In the genomic region with DNA sequence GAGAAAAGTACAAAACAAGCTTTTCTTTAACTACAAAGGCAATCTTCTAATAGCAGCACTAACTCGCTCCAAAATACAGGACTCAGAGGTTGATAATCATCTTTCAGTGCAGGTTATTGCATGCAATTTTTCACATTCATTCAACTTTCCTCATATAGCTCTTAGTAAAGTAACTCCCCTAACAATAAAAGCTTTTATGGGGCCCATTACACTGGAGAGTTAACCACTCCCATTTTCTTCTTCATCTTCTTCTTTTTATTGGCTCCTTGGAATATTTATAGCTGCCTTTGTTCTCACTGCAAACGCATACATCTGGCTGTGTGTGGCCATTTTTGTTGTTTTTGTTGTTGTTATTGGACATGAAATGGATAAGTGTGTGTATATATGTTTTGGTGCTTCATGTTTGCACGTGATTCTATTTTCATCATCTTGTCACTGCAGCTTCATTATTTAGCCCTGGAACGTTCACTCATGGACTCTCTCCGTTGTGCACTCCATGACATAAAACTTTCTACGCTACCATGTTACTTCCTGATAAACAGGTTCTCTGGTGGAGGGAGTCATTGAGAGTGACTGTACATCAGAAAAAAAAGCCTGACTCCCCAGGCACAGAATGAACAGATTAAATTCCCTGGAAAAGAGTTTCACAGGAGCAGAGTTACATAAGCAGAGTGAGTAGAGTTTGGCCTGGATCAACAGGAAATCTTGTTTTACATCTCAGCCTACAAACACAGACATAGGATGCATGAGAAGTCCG, we compare ENCODE assay signal across 18 cellular contexts.
DNase-seq lines count a peak whose midpoint lies in the region; ATAC-seq, FAIRE-seq and TF ChIP-seq lines count a peak whose summit lies in the region.
"Had no signal": no experiment of that assay in that cellular context is flagged by ENCODE, and none has a peak within 500 bp of the region (broad histone marks: within the 10 kb centered on the region; RNA-seq: fewer than 3 reads in every experiment).

No MANE protein-coding gene starts in this region.

- intact Hi-C loops in PC-9 (cut with micrococcal nuclease; ENCODE audit: unreplicated experiment), result no loop called here
- intact Hi-C loops in activated naive CD4-positive, alpha-beta T cell treated with anti-CD3 and anti-CD28 coated beads for 36 hours (cut with micrococcal nuclease), result no loop called here
- intact Hi-C loops in posterior cingulate gyrus (cut with DNase I), result no loop called here

- no peak overlapping the region for H3K9ac ChIP-seq in keratinocyte (ENCODE audit: control insufficient read depth, extremely low read depth, insufficient read depth, low read length)
- H3K9ac ChIP-seq: SK-N-SH had no signal

- H3K27me3 ChIP-seq in PC-9 (ENCODE audit: insufficient read depth, low read depth) (no peaks in the 10 kb centered on the region), keratinocyte (ENCODE audit: control insufficient read depth, extremely low read depth, insufficient read depth, low read length) (no peaks in the 10 kb centered on the region)
- H3K27me3 ChIP-seq: Peyer's patch had no signal

- no peaks in the 10 kb centered on the region for H4K20me1 ChIP-seq in PC-9 (ENCODE audit: insufficient read depth)
- H4K20me1 ChIP-seq in keratinocyte (ENCODE audit: control insufficient read depth, extremely low read depth, insufficient read depth, low read length), result no peaks in the 10 kb centered on the region

- peak; percentile 43 for FAIRE-seq in keratinocyte (lab: Jason Lieb, UNC)

- H3K4me2 ChIP-seq in PC-9 (0 out of 2 replicates have a peak overlapping the region, but pooled peaks have one; percentile 3), keratinocyte (ENCODE audit: control insufficient read depth, extremely low read depth, insufficient read depth, low read depth, low read length) (no peak overlapping the region)
- H3K4me2 ChIP-seq: SK-N-SH had no signal

- dilution Hi-C loops in keratinocyte (cut with MboI; ENCODE audit: extremely low pct_ligation_motif_present, low sequenced_read_pairs), result no loop called here

- H3F3A ChIP-seq in PC-9 (ENCODE audit: insufficient read depth, low read depth), result no peaks in the 10 kb centered on the region; the same call in 1 of the 2 replicates

- H3K27ac Mint-ChIP-seq in activated naive CD4-positive, alpha-beta T cell treated with anti-CD3 and anti-CD28 coated beads for 36 hours, result no peak overlapping the region
- H3K27ac Mint-ChIP-seq: CD4-positive, CD25-positive, alpha-beta regulatory T cell; IgD-negative memory B cell; T-cell had no signal

- ATAC-seq in HG03469 (IDR thresholded peaks at IDR 0.05; ENCODE audit: unreplicated experiment), result no peak
- ATAC-seq: Right ventricle myocardium inferior, T-cell had no signal

- H3K4me3 ChIP-seq in LNCaP clone FGC (ENCODE audit: low read depth, low read length) (no peak overlapping the region), PC-9 (no peak overlapping the region), keratinocyte (ENCODE audit: control insufficient read depth in 2 of 3, extremely low read depth in 1 of 3, insufficient read depth in 2 of 3, low read depth in 1 of 3, low read length in 3 of 3) (no peak overlapping the region)
- H3K4me3 ChIP-seq: Peyer's patch had no signal

- peaks cover 8% of the 10 kb centered on the region for H3K4me1 ChIP-seq in PC-9 (replicated peaks; ENCODE audit: insufficient read depth)
- no peaks in the 10 kb centered on the region for H3K4me1 ChIP-seq in keratinocyte (ENCODE audit: control insufficient read depth, extremely low read depth, insufficient read depth, low read length)
- H3K4me1 ChIP-seq: Peyer's patch had no signal

- no TSS peak for BruUV-seq in PC-9 (replicated peaks; lab: Mats Ljungman, UMichigan)

- H3K9me1 ChIP-seq in keratinocyte (ENCODE audit: control insufficient read depth, extremely low read depth, insufficient read depth, low read length), result no peaks in the 10 kb centered on the region

- H3K36me3 ChIP-seq in PC-9 (ENCODE audit: low read depth), result no peaks in the 10 kb centered on the region
- H3K36me3 ChIP-seq in keratinocyte (ENCODE audit: control insufficient read depth in 2 of 2, extremely low read depth in 1 of 2, insufficient read depth in 2 of 2, low read length in 2 of 2), result no peaks in the 10 kb centered on the region
- H3K36me3 ChIP-seq: Peyer's patch had no signal

- DNase-seq in LNCaP clone FGC (ENCODE audit: low read depth) (peak; percentile 32), PC-9 (peak in 1 of 2 experiments; percentile 65), keratinocyte (ENCODE audit: low read depth, low spot score) (no peak), amygdala (lab: John Stamatoyannopoulos, UW) (no peak), posterior cingulate gyrus (no peak)
- DNase-seq in activated naive CD4-positive, alpha-beta T cell treated with anti-CD3 and anti-CD28 coated beads for 36 hours, result no peak
- DNase-seq: Caco-2; CD4-positive, CD25-positive, alpha-beta regulatory T cell; DMS153; HCEC 1CT; Kasumi-1; NCI-H187; Peyer's patch; SK-N-SH; T-cell had no signal

- H3K4me3 Mint-ChIP-seq in activated naive CD4-positive, alpha-beta T cell treated with anti-CD3 and anti-CD28 coated beads for 36 hours, result no peak overlapping the region
- H3K4me3 Mint-ChIP-seq: CD4-positive, CD25-positive, alpha-beta regulatory T cell; IgD-negative memory B cell; T-cell had no signal

- peaks cover 3% of the 10 kb centered on the region for H3K4me1 Mint-ChIP-seq in activated naive CD4-positive, alpha-beta T cell treated with anti-CD3 and anti-CD28 coated beads for 36 hours (ENCODE audit: low read depth)
- H3K4me1 Mint-ChIP-seq: IgD-negative memory B cell had no signal

- no peaks in the 10 kb centered on the region for H3K9me2 ChIP-seq in PC-9 (ENCODE audit: insufficient read depth)
- H3K9me2 ChIP-seq: SK-N-SH had no signal

- H3K9me3 ChIP-seq in PC-9 (ENCODE audit: insufficient read depth, low read depth) (no peaks in the 10 kb centered on the region), keratinocyte (ENCODE audit: control insufficient read depth, low read depth, low read length) (no peaks in the 10 kb centered on the region)
- H3K9me3 ChIP-seq: Peyer's patch, SK-N-SH had no signal

- H3K9me3 Mint-ChIP-seq in activated naive CD4-positive, alpha-beta T cell treated with anti-CD3 and anti-CD28 coated beads for 36 hours, result no peaks in the 10 kb centered on the region
- H3K9me3 Mint-ChIP-seq: IgD-negative memory B cell had no signal

- CTCF ChIA-PET in PC-9 (lab: Charles Lee), result no interaction called here
- CTCF ChIA-PET in activated naive CD4-positive, alpha-beta T cell treated with anti-CD3 and anti-CD28 coated beads for 36 hours (lab: Charles Lee), result interaction anchor here (1.1 kb wide), 1 partner anchor 64 kb away, joined by 4 read pairs; no protein-coding TSS in a partner anchor

- POLR2A ChIA-PET in PC-9 (lab: Charles Lee; ENCODE audit: unreplicated experiment), result no interaction called here

- H2AFZ ChIP-seq in PC-9, result peak overlapping the region; percentile 4; the same call in 1 of the 2 replicates
- peak overlapping the region; percentile 68 for H2AFZ ChIP-seq in keratinocyte (ENCODE audit: control insufficient read depth, low read length)

- H3K27me3 Mint-ChIP-seq in activated naive CD4-positive, alpha-beta T cell treated with anti-CD3 and anti-CD28 coated beads for 36 hours (ENCODE audit: low read depth), result peaks cover 8% of the 10 kb centered on the region
- H3K27me3 Mint-ChIP-seq: CD4-positive, CD25-positive, alpha-beta regulatory T cell; IgD-negative memory B cell had no signal

- TF ChIP-seq CTCF in LNCaP clone FGC (IDR thresholded peaks at IDR 0.05; ENCODE audit: control insufficient read depth, extremely low read depth, insufficient read depth) (no peak), PC-9 (conservative IDR thresholded peaks at IDR 0.05) (no peak), keratinocyte (optimal IDR thresholded peaks at IDR 0.05 in 1 of 3, IDR thresholded peaks at IDR 0.05 in 1 of 3, conservative IDR thresholded peaks at IDR 0.05 in 1 of 3; ENCODE audit: extremely low read depth in 1 of 3, insufficient read depth in 2 of 3, low read length in 3 of 3) (no peak)

- H3K27ac ChIP-seq in PC-9 (no peak overlapping the region), keratinocyte (ENCODE audit: control insufficient read depth, insufficient read depth, low read length) (no peak overlapping the region)
- H3K27ac ChIP-seq: Peyer's patch had no signal

- H3K36me3 Mint-ChIP-seq in activated naive CD4-positive, alpha-beta T cell treated with anti-CD3 and anti-CD28 coated beads for 36 hours (ENCODE audit: low read depth), result no peaks in the 10 kb centered on the region
- H3K36me3 Mint-ChIP-seq: CD4-positive, CD25-positive, alpha-beta regulatory T cell; IgD-negative memory B cell; T-cell had no signal

- no peaks in the 10 kb centered on the region for H3K79me2 ChIP-seq in PC-9 (ENCODE audit: low read depth)
- H3K79me2 ChIP-seq in keratinocyte (ENCODE audit: control insufficient read depth, insufficient read depth, low read length), result no peaks in the 10 kb centered on the region
